Comparison of ENCODE assay signal across 1 cellular context in genomic region chr12:96364092-96364700, GRCh38.
TF ChIP-seq lines count a peak whose summit lies in the region.

No MANE protein-coding gene starts in this region.

TF ChIP-seq in K562, 482 proteins besides CTCF, POLR2A, EP300 and RAD21 (continues in another document):
- no peak for TF ChIP-seq KHSRP (IDR thresholded peaks at IDR 0.05)
- no peak for TF ChIP-seq CGGBP1 (CRISPR knock-in tag; IDR thresholded peaks at IDR 0.05)
- peak; percentile 88 for TF ChIP-seq MAFF (IDR thresholded peaks at IDR 0.05; ENCODE audit: low read length)
- no peak for TF ChIP-seq RERE (CRISPR knock-in tag; IDR thresholded peaks at IDR 0.05; ENCODE audit: borderline replicate concordance)
- no peak for TF ChIP-seq ZNF224 (CRISPR knock-in tag; IDR thresholded peaks at IDR 0.05)
- TF ChIP-seq ZNF263 (CRISPR knock-in tag; IDR thresholded peaks at IDR 0.05; ENCODE audit: borderline replicate concordance) = no peak
- no peak for TF ChIP-seq CEBPZ (IDR thresholded peaks at IDR 0.05; ENCODE audit: borderline replicate concordance, low read depth, low read length)
- no peak for TF ChIP-seq PCBP1 (IDR thresholded peaks at IDR 0.05; ENCODE audit: low read depth, low read length, poor library complexity, severe bottlenecking)
- TF ChIP-seq ZNF512 (tag; IDR thresholded peaks at IDR 0.05) = no peak
- no peak for TF ChIP-seq MLLT1 (IDR thresholded peaks at IDR 0.05)
- TF ChIP-seq SRSF3 (IDR thresholded peaks at IDR 0.05; ENCODE audit: insufficient read depth, low read length) = no peak
- no peak for TF ChIP-seq CBFA2T3 (IDR thresholded peaks at IDR 0.05)
- TF ChIP-seq ZHX1 (conservative IDR thresholded peaks at IDR 0.05; ENCODE audit: low read length) = no peak
- TF ChIP-seq ZKSCAN8 (CRISPR knock-in tag; IDR thresholded peaks at IDR 0.05) = no peak
- no peak for TF ChIP-seq ZNF778 (CRISPR knock-in tag; IDR thresholded peaks at IDR 0.05)
- TF ChIP-seq ZBTB49 (CRISPR knock-in tag; IDR thresholded peaks at IDR 0.05; ENCODE audit: borderline replicate concordance) = no peak
- TF ChIP-seq NFYB (IDR thresholded peaks at IDR 0.05; ENCODE audit: extremely low read depth, insufficient read length) = no peak
- TF ChIP-seq ZFP30 (CRISPR knock-in tag; IDR thresholded peaks at IDR 0.05; ENCODE audit: borderline replicate concordance) = no peak
- TF ChIP-seq USF2 (CRISPR knock-in tag; IDR thresholded peaks at IDR 0.05) = no peak
- TF ChIP-seq YY1 (IDR thresholded peaks at IDR 0.05; ENCODE audit: borderline replicate concordance in 1 of 3, control insufficient read depth in 1 of 3, extremely low read depth in 1 of 3, insufficient read depth in 3 of 3, insufficient read length in 1 of 3, insufficient replicate concordance in 2 of 3, low read depth in 1 of 3, low read length in 2 of 3) = no peak
- no peak for TF ChIP-seq NEUROD1 (IDR thresholded peaks at IDR 0.05; ENCODE audit: borderline replicate concordance, low read depth, low read length, partially characterized antibody)
- TF ChIP-seq RHOXF2B (CRISPR knock-in tag; conservative IDR thresholded peaks at IDR 0.05) = no peak
- TF ChIP-seq ZNF316 (IDR thresholded peaks at IDR 0.05) = peak; percentile 95
- TF ChIP-seq BACH1 (tag; IDR thresholded peaks at IDR 0.05) = peak; percentile 69
- no peak for TF ChIP-seq KLF10 (CRISPR knock-in tag; IDR thresholded peaks at IDR 0.05)
- TF ChIP-seq FOS (IDR thresholded peaks at IDR 0.05; ENCODE audit: extremely low read depth, insufficient read length) = no peak
- TF ChIP-seq LARP7 (IDR thresholded peaks at IDR 0.05) = no peak
- TF ChIP-seq TBP (optimal IDR thresholded peaks at IDR 0.05; ENCODE audit: low read depth, low read length) = no peak
- TF ChIP-seq C11orf30 (IDR thresholded peaks at IDR 0.05; ENCODE audit: low read depth) = peak; percentile 91
- TF ChIP-seq ZBTB33 (CRISPR knock-in tag; IDR thresholded peaks at IDR 0.05) = 0 out of 2 replicates have a peak, but pooled peaks have one; percentile 14
- no peak for TF ChIP-seq ARHGAP35 (IDR thresholded peaks at IDR 0.05; ENCODE audit: partially characterized antibody)
- no peak for TF ChIP-seq ILK (tag; IDR thresholded peaks at IDR 0.05; ENCODE audit: borderline replicate concordance, low read depth)
- TF ChIP-seq ZBTB43 (CRISPR knock-in tag; IDR thresholded peaks at IDR 0.05) = no peak
- TF ChIP-seq MLX (CRISPR knock-in tag; conservative IDR thresholded peaks at IDR 0.05) = no peak
